ENCODE assay signal across 1 cellular context in genomic region chr20:32033721-32034120, GRCh38.
TF ChIP-seq lines count a peak whose summit lies in the region.
"Not testable (repeated sequence)": the region's sequence is repeated elsewhere in the genome, so short reads cannot be mapped to it uniquely, and the experiment has no call there.

No MANE protein-coding gene starts in this region.

TF ChIP-seq in K562, 482 proteins besides CTCF, POLR2A, EP300 and RAD21:
- TF ChIP-seq ATF3 (IDR thresholded peaks at IDR 0.05) (peak; percentile 54), CEBPG (tag; conservative IDR thresholded peaks at IDR 0.05 in 1 of 2, IDR thresholded peaks at IDR 0.05 in 1 of 2) (0 out of 4 replicates have a peak, but pooled peaks of 1 of the 2 experiments have one; percentile 11), CEBPB (tag; IDR thresholded peaks at IDR 0.05) (0 out of 2 replicates have a peak, but pooled peaks have one; percentile 11)
- not testable (repeated sequence) for TF ChIP-seq ATF3 (CRISPR knock-in tag; conservative IDR thresholded peaks at IDR 0.05); CEBPG (CRISPR knock-in tag; IDR thresholded peaks at IDR 0.05)
